ENCODE assay signal across 2 cellular contexts in the genomic region with DNA sequence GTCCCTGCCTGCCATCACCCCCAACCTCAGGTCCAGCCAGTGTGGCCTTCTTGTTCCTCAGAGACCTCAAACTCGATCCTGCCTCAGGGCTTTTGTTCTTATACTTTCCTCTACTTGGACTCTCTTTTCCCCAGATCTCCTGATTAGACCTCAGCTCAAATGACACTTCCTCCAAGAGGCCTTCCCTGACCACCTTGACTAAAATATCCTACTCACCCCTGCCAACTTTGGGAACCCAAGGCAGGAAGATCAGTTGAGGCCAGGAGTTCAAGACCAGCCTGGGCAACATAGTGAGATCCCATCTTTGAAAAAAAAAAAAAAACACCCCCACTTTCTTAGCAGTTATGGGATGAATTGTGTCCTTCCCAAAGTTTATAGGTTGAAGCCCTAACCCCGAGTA.
TF ChIP-seq lines count a peak whose summit lies in the region.

No MANE protein-coding gene starts in this region.

TF ChIP-seq in HepG2, 621 proteins besides CTCF, POLR2A, EP300 and RAD21:
- TF ChIP-seq ZNF121 (CRISPR knock-in tag; IDR thresholded peaks at IDR 0.05) (0 out of 2 replicates have a peak, but pooled peaks have one; percentile 53), NBN (conservative IDR thresholded peaks at IDR 0.05) (no peak)

TF ChIP-seq in GM12878, 131 proteins besides CTCF, POLR2A, EP300 and RAD21:
- TF ChIP-seq MYB (IDR thresholded peaks at IDR 0.05; ENCODE audit: borderline replicate concordance, low read depth, low read length) (no peak), RFX5 (IDR thresholded peaks at IDR 0.05; ENCODE audit: low read depth, low read length) (no peak), HDAC6 (IDR thresholded peaks at IDR 0.05; ENCODE audit: unreplicated experiment) (no peak), EED (IDR thresholded peaks at IDR 0.05; ENCODE audit: low read depth) (no peak), SUZ12 (IDR thresholded peaks at IDR 0.05; ENCODE audit: unreplicated experiment) (no peak), NR2C2 (IDR thresholded peaks at IDR 0.05; ENCODE audit: borderline replicate concordance, control insufficient read depth, insufficient read length, low read depth) (no peak)
- TF ChIP-seq, protein P1, sequence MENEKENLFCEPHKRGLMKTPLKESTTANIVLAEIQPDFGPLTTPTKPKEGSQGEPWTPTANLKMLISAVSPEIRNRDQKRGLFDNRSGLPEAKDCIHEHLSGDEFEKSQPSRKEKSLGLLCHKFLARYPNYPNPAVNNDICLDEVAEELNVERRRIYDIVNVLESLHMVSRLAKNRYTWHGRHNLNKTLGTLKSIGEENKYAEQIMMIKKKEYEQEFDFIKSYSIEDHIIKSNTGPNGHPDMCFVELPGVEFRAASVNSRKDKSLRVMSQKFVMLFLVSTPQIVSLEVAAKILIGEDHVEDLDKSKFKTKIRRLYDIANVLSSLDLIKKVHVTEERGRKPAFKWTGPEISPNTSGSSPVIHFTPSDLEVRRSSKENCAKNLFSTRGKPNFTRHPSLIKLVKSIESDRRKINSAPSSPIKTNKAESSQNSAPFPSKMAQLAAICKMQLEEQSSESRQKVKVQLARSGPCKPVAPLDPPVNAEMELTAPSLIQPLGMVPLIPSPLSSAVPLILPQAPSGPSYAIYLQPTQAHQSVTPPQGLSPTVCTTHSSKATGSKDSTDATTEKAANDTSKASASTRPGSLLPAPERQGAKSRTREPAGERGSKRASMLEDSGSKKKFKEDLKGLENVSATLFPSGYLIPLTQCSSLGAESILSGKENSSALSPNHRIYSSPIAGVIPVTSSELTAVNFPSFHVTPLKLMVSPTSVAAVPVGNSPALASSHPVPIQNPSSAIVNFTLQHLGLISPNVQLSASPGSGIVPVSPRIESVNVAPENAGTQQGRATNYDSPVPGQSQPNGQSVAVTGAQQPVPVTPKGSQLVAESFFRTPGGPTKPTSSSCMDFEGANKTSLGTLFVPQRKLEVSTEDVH (IDR thresholded peaks at IDR 0.05; ENCODE audit: low read depth, partially characterized antibody), result no peak
